Comparison of ENCODE assay signal across 15 cellular contexts in genomic region chr11:85967457-85967856, GRCh38.
A peak's percentile ranks its signal among the peaks of the same experiment; 100 is the strongest.
DNase-seq lines count a peak whose midpoint lies in the region; ATAC-seq and TF ChIP-seq lines count a peak whose summit lies in the region.
"Had no signal": no experiment of that assay in that cellular context is flagged by ENCODE, and none has a peak within 500 bp of the region (broad histone marks: within the 10 kb centered on the region; RNA-seq: fewer than 3 reads in every experiment).

No MANE protein-coding gene starts in this region.

- peaks cover 27% of the 10 kb centered on the region for H3K4me1 Mint-ChIP-seq in CD4-positive, alpha-beta T cell (ENCODE audit: low read depth)
- H3K4me1 Mint-ChIP-seq in GM23338 = peaks cover 6% of the 10 kb centered on the region
- H3K4me1 Mint-ChIP-seq: activated B cell treated with CpG ODN at 0.5 μM for 24 hours had no signal

- H3K9me2 ChIP-seq in GM23338 (ENCODE audit: insufficient read depth) = no peaks in the 10 kb centered on the region
- no peaks in the 10 kb centered on the region for H3K9me2 ChIP-seq in Karpas-422 (replicated peaks; ENCODE audit: insufficient read depth, low read length)

- H3K79me2 ChIP-seq in GM23338 (replicated peaks; ENCODE audit: insufficient read depth) = no peaks in the 10 kb centered on the region
- H3K79me2 ChIP-seq in osteoblast (ENCODE audit: insufficient read depth, low read length) = peaks cover 91% of the 10 kb centered on the region
- peaks cover 87% of the 10 kb centered on the region for H3K79me2 ChIP-seq in Karpas-422 (ENCODE audit: low read length)

- CTCF ChIA-PET in CD4-positive, alpha-beta T cell (lab: Charles Lee) = interaction anchor here (0.6 kb wide), 1 partner anchor 325 kb away, joined by 5 read pairs; no protein-coding TSS in a partner anchor

- H3K4me2 ChIP-seq in GM23338 (no peak overlapping the region), osteoblast (ENCODE audit: insufficient read depth, low read length) (no peak overlapping the region), Karpas-422 (ENCODE audit: low read depth, low read length, poor library complexity, severe bottlenecking) (no peak overlapping the region)

- H3K4me1 ChIP-seq in GM23338 (ENCODE audit: insufficient read depth) (peaks cover 5% of the 10 kb centered on the region; the same call in 1 of the 2 replicates), osteoblast (ENCODE audit: insufficient read depth, low read length) (peaks cover 24% of the 10 kb centered on the region), Karpas-422 (ENCODE audit: low read length) (no peaks in the 10 kb centered on the region)

- POLR2A ChIA-PET in CD4-positive, alpha-beta T cell (lab: Charles Lee) = no interaction called here

- no peaks in the 10 kb centered on the region for H3K27me3 ChIP-seq in CD4-positive, alpha-beta T cell (ENCODE audit: control insufficient read depth, insufficient read depth, low read length)
- no peaks in the 10 kb centered on the region for H3K27me3 ChIP-seq in GM23338 (ENCODE audit: insufficient read depth)
- no peaks in the 10 kb centered on the region for H3K27me3 ChIP-seq in osteoblast (ENCODE audit: insufficient read depth, low read length)
- no peaks in the 10 kb centered on the region for H3K27me3 ChIP-seq in Karpas-422 (ENCODE audit: low read length)
- H3K27me3 ChIP-seq: heart left ventricle had no signal

- peak overlapping the region; percentile 65 for H3K27ac Mint-ChIP-seq in CD4-positive, alpha-beta T cell
- no peak overlapping the region for H3K27ac Mint-ChIP-seq in GM23338
- H3K27ac Mint-ChIP-seq: activated B cell treated with CpG ODN at 0.5 μM for 24 hours; activated naive CD4-positive, alpha-beta T cell treated with anti-CD3 and anti-CD28 coated beads for 36 hours had no signal

- H3K9ac ChIP-seq in Karpas-422 (ENCODE audit: low read length) = no peak overlapping the region

- H3K36me3 ChIP-seq in GM23338 (ENCODE audit: insufficient read depth) (0 out of 2 replicates have a peak, but pooled peaks cover 4% of the 10 kb centered on the region), osteoblast (ENCODE audit: insufficient read depth, low read length) (peaks cover 80% of the 10 kb centered on the region), Karpas-422 (ENCODE audit: insufficient read depth, low read length) (peaks cover 65% of the 10 kb centered on the region)

- H4K20me1 ChIP-seq in GM23338 (replicated peaks; ENCODE audit: insufficient read depth) = no peaks in the 10 kb centered on the region
- peaks cover 47% of the 10 kb centered on the region for H4K20me1 ChIP-seq in osteoblast (ENCODE audit: insufficient read depth, low read length)
- no peaks in the 10 kb centered on the region for H4K20me1 ChIP-seq in Karpas-422 (ENCODE audit: insufficient read depth, low read depth, low read length)

- no peak for ATAC-seq in CD4-positive, alpha-beta T cell (ENCODE audit: poor library complexity)
- no peak for ATAC-seq in GM23338
- ATAC-seq: heart left ventricle, Right ventricle myocardium inferior had no signal

- no peaks in the 10 kb centered on the region for H3K9me3 ChIP-seq in CD4-positive, alpha-beta T cell (ENCODE audit: control insufficient read depth, low read length)
- H3K9me3 ChIP-seq in osteoblast (ENCODE audit: low read depth, low read length) = no peaks in the 10 kb centered on the region
- H3K9me3 ChIP-seq in Karpas-422 (ENCODE audit: low read length) = no peaks in the 10 kb centered on the region
- H3K9me3 ChIP-seq: heart left ventricle, thoracic aorta had no signal

- peaks cover 95% of the 10 kb centered on the region for H3K36me3 Mint-ChIP-seq in CD4-positive, alpha-beta T cell (ENCODE audit: low read depth)
- H3K36me3 Mint-ChIP-seq in GM23338 (ENCODE audit: low read depth) = peaks cover 28% of the 10 kb centered on the region; the same call in 2 of the 3 replicates

- H2AFZ ChIP-seq in GM23338 = no peak overlapping the region
- H2AFZ ChIP-seq in osteoblast (ENCODE audit: low read length) = no peak overlapping the region
- no peak overlapping the region for H2AFZ ChIP-seq in Karpas-422 (ENCODE audit: low read length)

- TF ChIP-seq CTCF in CD4-positive, alpha-beta T cell (IDR thresholded peaks at IDR 0.05) = no peak
- TF ChIP-seq CTCF in GM23338 (conservative IDR thresholded peaks at IDR 0.05; ENCODE audit: low read depth in 2 of 2) (no peak), osteoblast (IDR thresholded peaks at IDR 0.05; ENCODE audit: extremely low read depth, low read depth, low read length) (no peak)

- no peak overlapping the region for H3K4me3 Mint-ChIP-seq in CD4-positive, alpha-beta T cell
- H3K4me3 Mint-ChIP-seq in GM23338 = no peak overlapping the region
- H3K4me3 Mint-ChIP-seq: activated B cell treated with CpG ODN at 0.5 μM for 24 hours; activated naive CD4-positive, alpha-beta T cell treated with anti-CD3 and anti-CD28 coated beads for 36 hours had no signal

- H3K9me3 Mint-ChIP-seq in CD4-positive, alpha-beta T cell = no peaks in the 10 kb centered on the region
- no peaks in the 10 kb centered on the region for H3K9me3 Mint-ChIP-seq in GM23338
- H3K9me3 Mint-ChIP-seq: activated B cell treated with CpG ODN at 0.5 μM for 24 hours; activated naive CD4-positive, alpha-beta T cell treated with anti-CD3 and anti-CD28 coated beads for 36 hours had no signal

- no peaks in the 10 kb centered on the region for H3K27me3 Mint-ChIP-seq in CD4-positive, alpha-beta T cell
- peaks cover 2% of the 10 kb centered on the region for H3K27me3 Mint-ChIP-seq in GM23338 (ENCODE audit: insufficient read depth, low read depth, poor library complexity)
- H3K27me3 Mint-ChIP-seq: activated B cell treated with CpG ODN at 0.5 μM for 24 hours had no signal

- no peak overlapping the region for H3K4me3 ChIP-seq in GM23338
- H3K4me3 ChIP-seq in osteoblast (ENCODE audit: insufficient read depth, low read length) = no peak overlapping the region
- no peak overlapping the region for H3K4me3 ChIP-seq in Karpas-422 (ENCODE audit: low read length)
- H3K4me3 ChIP-seq: heart left ventricle, thoracic aorta had no signal

- intact Hi-C loops in CD4-positive, alpha-beta T cell (cut with DNase I, micrococcal nuclease) = loop anchor here (10.0 kb wide), 3 partner anchors 273 to 373 kb away; partner anchors contain the start of gene CCDC89 (in 1 of the 2)
- intact Hi-C loops in posterior vena cava (cut with DNase I) = no loop called here

- no peak for DNase-seq in CD4-positive, alpha-beta T cell
- DNase-seq in GM23338 (ENCODE audit: low spot score) (no peak), osteoblast (ENCODE audit: insufficient read length, low spot score, missing footprints) (no peak), Karpas-422 (no peak), posterior vena cava (ENCODE audit: low spot score) (no peak), T-helper 1 cell (no peak)
- DNase-seq: activated B cell treated with CpG ODN at 0.5 μM for 24 hours; activated naive CD4-positive, alpha-beta T cell treated with anti-CD3 and anti-CD28 coated beads for 36 hours; GF-D8; heart left ventricle; NCI-H2029; NCI-H524 treated with DMSO at 0.1 percent for 48 hours had no signal

- H3K27ac ChIP-seq in CD4-positive, alpha-beta T cell (ENCODE audit: low read depth, low read length) = no peak overlapping the region
- peak overlapping the region; percentile 51; the same call in 1 of the 2 replicates for H3K27ac ChIP-seq in GM23338 (ENCODE audit: low read depth)
- H3K27ac ChIP-seq in cingulate gyrus (ENCODE audit: low read depth, low read length) = peak overlapping the region; percentile 83
- peak overlapping the region; percentile 15 for H3K27ac ChIP-seq in osteoblast (ENCODE audit: low read depth, low read length)
- H3K27ac ChIP-seq in Karpas-422 (ENCODE audit: low read length) = no peak overlapping the region
- H3K27ac ChIP-seq: heart left ventricle, thoracic aorta had no signal

- H3F3A ChIP-seq in GM23338 (replicated peaks; ENCODE audit: low read depth) = no peaks in the 10 kb centered on the region

TF ChIP-seq in GM23338, 12 proteins besides CTCF, POLR2A, EP300 and RAD21 (continues in another document):
- TF ChIP-seq EZH2 (IDR thresholded peaks at IDR 0.05; ENCODE audit: low read depth, unreplicated experiment) (no peak), JUNB (IDR thresholded peaks at IDR 0.05; ENCODE audit: unreplicated experiment) (no peak), ZNF114 (CRISPR knock-in tag; IDR thresholded peaks at IDR 0.05) (no peak), CREB1 (CRISPR knock-in tag; IDR thresholded peaks at IDR 0.05; ENCODE audit: low read depth) (no peak), NANOG (IDR thresholded peaks at IDR 0.05; ENCODE audit: borderline replicate concordance) (no peak), REST (IDR thresholded peaks at IDR 0.05; ENCODE audit: unreplicated experiment) (no peak), EZH2phosphoT487 (IDR thresholded peaks at IDR 0.05; ENCODE audit: unreplicated experiment) (no peak), ZNF331 (CRISPR knock-in tag; IDR thresholded peaks at IDR 0.05; ENCODE audit: low read depth) (no peak), STAT1 (IDR thresholded peaks at IDR 0.05; ENCODE audit: unreplicated experiment) (no peak)

Comparison
In these comparisons a context has a peak if more than half of its experiments do, and no peak if none do; other contexts are left out.
1. H3K27ac ChIP-seq: peak in GM23338 (single experiment), cingulate gyrus (single experiment) and osteoblast (single experiment); none in CD4-positive, alpha-beta T cell (single experiment) and Karpas-422 (single experiment).
2. intact Hi-C loops: an anchor here in CD4-positive, alpha-beta T cell (10.0 kb wide); none called in posterior vena cava.